ENCODE assay signal across 12 cellular contexts in the genomic region with DNA sequence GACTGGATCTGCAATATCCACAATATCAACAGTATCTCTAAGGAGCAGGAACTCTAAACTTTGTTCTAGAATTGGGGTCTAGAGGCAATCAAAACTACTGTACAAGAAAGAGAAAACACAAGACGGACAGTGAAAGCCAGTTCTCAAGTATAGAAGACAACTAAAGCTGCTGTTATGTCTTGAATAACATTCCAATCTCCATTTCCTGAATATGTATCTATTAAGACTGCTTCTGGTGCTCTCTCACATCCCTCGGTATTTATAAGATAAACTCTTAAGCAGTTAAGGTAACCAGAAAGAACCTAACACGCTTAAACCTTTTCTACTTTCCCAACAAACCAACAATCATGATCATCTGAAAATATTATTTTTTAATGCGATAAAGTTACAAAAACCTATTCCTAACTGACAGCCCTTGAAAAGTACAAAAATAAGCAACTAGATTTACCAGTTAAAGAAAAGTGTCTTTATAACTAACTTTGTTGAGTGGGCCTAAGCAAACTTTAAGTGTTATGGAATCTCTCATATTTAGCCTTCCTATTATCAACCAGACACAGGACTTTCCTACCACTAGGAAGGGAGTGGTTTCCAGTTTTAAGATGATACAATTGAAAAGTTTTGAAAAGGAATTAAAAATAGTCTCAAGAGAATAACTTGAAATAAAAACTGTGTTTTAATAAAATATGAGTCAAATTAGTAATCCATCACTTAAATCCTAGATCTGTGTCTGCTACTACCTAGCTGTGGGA. TPM values are rescaled to one million over a fixed set of nuclear protein-coding genes. Genes with fewer than 3 reads are reported as not detected.
DNase-seq lines count a peak whose midpoint lies in the region; ATAC-seq and TF ChIP-seq lines count a peak whose summit lies in the region.
"Had no signal": no experiment of that assay in that cellular context is flagged by ENCODE, and none has a peak within 500 bp of the region (broad histone marks: within the 10 kb centered on the region; RNA-seq: fewer than 3 reads in every experiment).

No MANE protein-coding gene starts in this region.

- H3K4me3 Mint-ChIP-seq in type B pancreatic cell = no peak overlapping the region
- H3K4me3 Mint-ChIP-seq: activated CD8-positive, alpha-beta memory T cell treated with anti-CD3 and anti-CD28 coated beads, Interleukin-2, amount 10 ng/mL, durations not matched to agents 7 days and 5 days; activated naive CD4-positive, alpha-beta T cell treated with anti-CD3 and anti-CD28 coated beads, Interleukin-2, amount 50 U/mL, for 24 hours had no signal

- H3K27me3 ChIP-seq in cardiac muscle cell = no peaks in the 10 kb centered on the region
- no peaks in the 10 kb centered on the region for H3K27me3 ChIP-seq in muscle layer of duodenum (ENCODE audit: low read depth, low read length)
- H3K27me3 ChIP-seq: tibial artery had no signal

- H3K4me3 ChIP-seq in cardiac muscle cell (no peak overlapping the region), muscle layer of duodenum (ENCODE audit: low read depth in 1 of 2, low read length in 2 of 2) (no peak overlapping the region)
- H3K4me3 ChIP-seq: tibial artery had no signal

- H3K9me3 Mint-ChIP-seq in type B pancreatic cell = no peaks in the 10 kb centered on the region
- H3K9me3 Mint-ChIP-seq: activated naive CD4-positive, alpha-beta T cell treated with anti-CD3 and anti-CD28 coated beads, Interleukin-2, amount 50 U/mL, for 24 hours had no signal

- no peaks in the 10 kb centered on the region for H3K9me3 ChIP-seq in cardiac muscle cell (ENCODE audit: low read depth)
- no peaks in the 10 kb centered on the region for H3K9me3 ChIP-seq in muscle layer of duodenum (ENCODE audit: control insufficient read depth in 1 of 2, low read length in 2 of 2)
- H3K9me3 ChIP-seq: tibial artery had no signal

- H3K36me3 Mint-ChIP-seq in type B pancreatic cell = no peaks in the 10 kb centered on the region
- H3K36me3 Mint-ChIP-seq: activated CD8-positive, alpha-beta memory T cell treated with anti-CD3 and anti-CD28 coated beads, Interleukin-2, amount 10 ng/mL, durations not matched to agents 7 days and 5 days had no signal

- TF ChIP-seq CTCF in cardiac muscle cell (IDR thresholded peaks at IDR 0.05; ENCODE audit: low read depth, low read length) (no peak), type B pancreatic cell (conservative IDR thresholded peaks at IDR 0.05) (no peak)

- H3K27ac ChIP-seq in cardiac muscle cell = peak overlapping the region; percentile 27
- peak overlapping the region; percentile 45 for H3K27ac ChIP-seq in muscle layer of duodenum (ENCODE audit: low read length)
- H3K27ac ChIP-seq: tibial artery had no signal

- intact Hi-C loops in Right ventricle myocardium superior (cut with DNase I) = no loop called here

- no peak for TF ChIP-seq POLR2A in erythroblast (IDR thresholded peaks at IDR 0.05; ENCODE audit: low read length)

- peak overlapping the region; percentile 68 for H3K27ac Mint-ChIP-seq in type B pancreatic cell
- H3K27ac Mint-ChIP-seq: activated CD8-positive, alpha-beta memory T cell treated with anti-CD3 and anti-CD28 coated beads, Interleukin-2, amount 10 ng/mL, durations not matched to agents 7 days and 5 days; activated naive CD4-positive, alpha-beta T cell treated with anti-CD3 and anti-CD28 coated beads, Interleukin-2, amount 50 U/mL, for 24 hours had no signal

- H3K27me3 Mint-ChIP-seq in type B pancreatic cell = no peaks in the 10 kb centered on the region
- H3K27me3 Mint-ChIP-seq: activated CD8-positive, alpha-beta memory T cell treated with anti-CD3 and anti-CD28 coated beads, Interleukin-2, amount 10 ng/mL, durations not matched to agents 7 days and 5 days; activated naive CD4-positive, alpha-beta T cell treated with anti-CD3 and anti-CD28 coated beads, Interleukin-2, amount 50 U/mL, for 24 hours had no signal

- ATAC-seq in Right ventricle myocardium superior (ENCODE audit: poor library complexity) = no peak
- ATAC-seq: activated CD8-positive, alpha-beta memory T cell treated with anti-CD3 and anti-CD28 coated beads, Interleukin-2, amount 10 ng/mL, durations not matched to agents 7 days and 5 days had no signal

- H3K4me1 Mint-ChIP-seq in type B pancreatic cell (ENCODE audit: unreplicated experiment) = peaks cover 23% of the 10 kb centered on the region

- H3K36me3 ChIP-seq in cardiac muscle cell = no peaks in the 10 kb centered on the region
- no peaks in the 10 kb centered on the region for H3K36me3 ChIP-seq in muscle layer of duodenum (ENCODE audit: control insufficient read depth in 1 of 2, insufficient read depth in 2 of 2, low read length in 2 of 2)
- H3K36me3 ChIP-seq: tibial artery had no signal

- H3K4me1 ChIP-seq in cardiac muscle cell (ENCODE audit: low read depth) (peaks cover 7% of the 10 kb centered on the region), muscle layer of duodenum (ENCODE audit: control insufficient read depth in 1 of 2, insufficient read depth in 2 of 2, low read length in 2 of 2) (peaks cover 3 to 9% of the 10 kb centered on the region in 2 donors)

- no peak for DNase-seq in cardiac muscle cell (ENCODE audit: low read depth in 1 of 2, low spot score in 1 of 2)
- no peak for DNase-seq in Right ventricle myocardium superior
- DNase-seq in dermis blood vessel endothelial cell = peak; percentile 30
- no peak for DNase-seq in type B pancreatic cell (ENCODE audit: extremely low spot score, unreplicated experiment)
- no peak for DNase-seq in erythroblast (lab: John Stamatoyannopoulos, UW)
- DNase-seq in NCI-H2081 (lab: John Stamatoyannopoulos, UW) = no peak
- DNase-seq in cerebellar cortex (ENCODE audit: low spot score) = no peak
- DNase-seq: activated CD8-positive, alpha-beta memory T cell treated with anti-CD3 and anti-CD28 coated beads, Interleukin-2, amount 10 ng/mL, durations not matched to agents 7 days and 5 days; NCI-H526 treated with DMSO at 0.1 percent for 48 hours; tibial artery had no signal

RNA-seq across cellular contexts. Expression of gene NUMB, which starts 30.7 kb away (rescaled TPM):
- total RNA-seq in cardiac muscle cell (33.8 and 35.6 TPM in 2 replicates), Right ventricle myocardium superior (37.2 TPM), dermis blood vessel endothelial cell (46.3 and 81.6 TPM in 2 replicates), type B pancreatic cell (ENCODE audit: low replicate concordance) (64.5 and 78.1 TPM in 2 replicates)
- 68.5 and 70.9 TPM in 2 replicates for polyA plus RNA-seq in cardiac muscle cell
